ENCODE assay signal across 7 cellular contexts in genomic region chr7:104984591-104985258, GRCh38. TPM values are rescaled to one million over a fixed set of nuclear protein-coding genes. Genes with fewer than 3 reads are reported as not detected.
DNase-seq lines count a peak whose midpoint lies in the region; FAIRE-seq and TF ChIP-seq lines count a peak whose summit lies in the region.

No MANE protein-coding gene starts in this region.

- H3K9me2 ChIP-seq in SU-DHL-6 (replicated peaks; ENCODE audit: insufficient read depth, low read length) = no peaks in the 10 kb centered on the region

- TF ChIP-seq POLR2A in spleen (IDR thresholded peaks at IDR 0.05) = no peak

- DNase-seq in H7 = no peak
- DNase-seq in foreskin fibroblast = no peak
- no peak for DNase-seq in spleen
- DNase-seq in KBM-7 = no peak
- no peak for DNase-seq in urothelium cell line (ENCODE audit: low spot score)
- no peak for DNase-seq in NCI-H1105 (lab: John Stamatoyannopoulos, UW)

- no peak for TF ChIP-seq CTCF in SU-DHL-6 (IDR thresholded peaks at IDR 0.05; ENCODE audit: insufficient read depth, low read length, poor library complexity, severe bottlenecking)
- no peak for TF ChIP-seq CTCF in foreskin fibroblast (IDR thresholded peaks at IDR 0.05; ENCODE audit: low read depth, low read length)
- no peak for TF ChIP-seq CTCF in spleen (IDR thresholded peaks at IDR 0.05 in 8 of 11, conservative IDR thresholded peaks at IDR 0.05 in 3 of 11)

- peak overlapping the region; percentile 89 for H3K4me2 ChIP-seq in SU-DHL-6 (ENCODE audit: low read depth, low read length, poor library complexity, severe bottlenecking)

- H3K27ac ChIP-seq in SU-DHL-6 (ENCODE audit: low read depth, low read length) (peak overlapping the region; percentile 79), spleen (peak overlapping the region; percentile 93 to 98 (median 96))

- no peak overlapping the region for H2AFZ ChIP-seq in SU-DHL-6 (ENCODE audit: low read depth, low read length, severe bottlenecking)

- H3K4me1 ChIP-seq in spleen = peaks cover 39 to 72% (median 55%) of the 10 kb centered on the region in 6 donors

- intact Hi-C loops in spleen (cut with DNase I; ENCODE audit: low total_unique reads) = loop anchor here (5.0 kb wide), 1 partner anchor 33 kb away; no protein-coding TSS in a partner anchor

- no peaks in the 10 kb centered on the region for H3K9me3 ChIP-seq in SU-DHL-6 (ENCODE audit: insufficient read depth, low read length)
- no peaks in the 10 kb centered on the region for H3K9me3 ChIP-seq in spleen

- 38 to 55% (median 45%) methylated on average over 7 of the region's 7 CpGs for WGBS in spleen, 5 donors

- peak overlapping the region; percentile 72 for H3K9ac ChIP-seq in SU-DHL-6 (ENCODE audit: low read length)

- H3K36me3 ChIP-seq in H7 (replicated peaks; ENCODE audit: control insufficient read depth, insufficient read depth, low read length) = no peaks in the 10 kb centered on the region
- H3K36me3 ChIP-seq in SU-DHL-6 (ENCODE audit: low read length) = no peaks in the 10 kb centered on the region
- H3K36me3 ChIP-seq in spleen = peaks cover 0 to 8% (median 0%) of the 10 kb centered on the region in 6 donors

- peaks cover 12% of the 10 kb centered on the region; the same call in 1 of the 2 replicates for H4K20me1 ChIP-seq in SU-DHL-6 (ENCODE audit: low read depth, low read length)

- H3K27me3 ChIP-seq in H7 (ENCODE audit: control insufficient read depth, insufficient read depth, low read length) (no peaks in the 10 kb centered on the region), SU-DHL-6 (ENCODE audit: low read length) (no peaks in the 10 kb centered on the region), spleen (replicated peaks in 1 of 7) (no peaks in the 10 kb centered on the region)

- in situ Hi-C loops in KBM-7 (cut with MboI; ENCODE audit: low pct_unique_long_range_greater_than_20kb, low sequenced_read_pairs) = no loop called here

- H3K4me3 ChIP-seq in H7 (ENCODE audit: insufficient read depth, low read depth, low read length) = peak overlapping the region; percentile 54
- peak overlapping the region; percentile 59 for H3K4me3 ChIP-seq in SU-DHL-6 (ENCODE audit: insufficient read depth, low read length, poor library complexity, severe bottlenecking)
- H3K4me3 ChIP-seq in foreskin fibroblast (ENCODE audit: low read depth in 1 of 2, low read length in 2 of 2) = peak overlapping the region; percentile 61 to 67
- H3K4me3 ChIP-seq in spleen = peak overlapping the region in 7 of 8 donors; percentile 47 to 75 (median 55)

- peaks cover 36% of the 10 kb centered on the region for H3K79me2 ChIP-seq in SU-DHL-6 (ENCODE audit: insufficient read depth, low read length)

- H3F3A ChIP-seq in SU-DHL-6 (ENCODE audit: insufficient read depth) = peaks cover 70% of the 10 kb centered on the region

- FAIRE-seq in urothelium cell line (lab: Jason Lieb, UNC) = no peak

RNA-seq across cellular contexts. Expression of gene KMT2E, which starts 29.3 kb away (rescaled TPM):
- total RNA-seq in H7 (2014; rRNA removed; shearing (Covaris generic)) = 19.7 and 36.8 TPM in 2 replicates
- 100 to 1,000 TPM; 132 to 215 (median 140) TPM for total RNA-seq in spleen
- polyA plus RNA-seq in spleen = 10 to 100 TPM; 11.5 to 20.4 (median 14.5) TPM
